ENCODE assay signal across 2 cellular contexts in genomic region chr20:25545171-25545570, GRCh38.
TF ChIP-seq lines count a peak whose summit lies in the region.

No MANE protein-coding gene starts in this region.

TF ChIP-seq in HEK293, 187 proteins besides CTCF, POLR2A, EP300 and RAD21:
- TF ChIP-seq PRDM10 (tag by site-specific recombination; IDR thresholded peaks at IDR 0.05) (peak; percentile 99), TRIM28 (IDR thresholded peaks at IDR 0.05; ENCODE audit: borderline replicate concordance, low read length) (no peak), WT1 (tag by site-specific recombination; IDR thresholded peaks at IDR 0.05) (peak; percentile 82), ZBTB48 (tag by site-specific recombination; IDR thresholded peaks at IDR 0.05) (no peak)

TF ChIP-seq in K562, 482 proteins besides CTCF, POLR2A, EP300 and RAD21:
- no peak for TF ChIP-seq FIP1L1 (IDR thresholded peaks at IDR 0.05; ENCODE audit: low read depth, low read length, poor library complexity, severe bottlenecking)
- no peak for TF ChIP-seq SMARCA4 (IDR thresholded peaks at IDR 0.05)
- TF ChIP-seq SAFB (IDR thresholded peaks at IDR 0.05; ENCODE audit: borderline replicate concordance, low read depth, low read length) = no peak
- no peak for TF ChIP-seq CBFA2T3 (IDR thresholded peaks at IDR 0.05)
- 0 out of 2 replicates have a peak, but pooled peaks have one; percentile 25 for TF ChIP-seq ATF7 (IDR thresholded peaks at IDR 0.05)
- peak; percentile 93 for TF ChIP-seq PRDM10 (IDR thresholded peaks at IDR 0.05; ENCODE audit: partially characterized antibody)
- TF ChIP-seq MED1 (CRISPR knock-in tag; IDR thresholded peaks at IDR 0.05; ENCODE audit: borderline replicate concordance) = no peak
- no peak for TF ChIP-seq CHAMP1 (IDR thresholded peaks at IDR 0.05)
- TF ChIP-seq SRSF9 (IDR thresholded peaks at IDR 0.05; ENCODE audit: borderline replicate concordance, low read depth, low read length) = no peak
